Comparison of ENCODE assay signal across 14 cellular contexts in genomic region chr17:38448208-38448776, GRCh38. TPM values are rescaled to one million over a fixed set of nuclear protein-coding genes. Genes with fewer than 3 reads are reported as not detected.
DNase-seq lines count a peak whose midpoint lies in the region; ATAC-seq, FAIRE-seq and TF ChIP-seq lines count a peak whose summit lies in the region.
"Had no signal": no experiment of that assay in that cellular context is flagged by ENCODE, and none has a peak within 500 bp of the region (broad histone marks: within the 10 kb centered on the region; RNA-seq: fewer than 3 reads in every experiment).

No MANE protein-coding gene starts in this region.

- no peak overlapping the region for H3K27ac ChIP-seq in HepG2 (ENCODE audit: extremely low read length, insufficient read depth, low read length)
- no peak overlapping the region for H3K27ac ChIP-seq in right lobe of liver
- peak overlapping the region in 1 of 2 donors; percentile 18 for H3K27ac ChIP-seq in ascending aorta
- no peak overlapping the region for H3K27ac ChIP-seq in CD8-positive, alpha-beta memory T cell (ENCODE audit: low read depth, low read length)

- ATAC-seq in HepG2 (no peak), right lobe of liver (no peak)
- ATAC-seq: natural killer cell had no signal

- H3K4me1 ChIP-seq in HepG2 (ENCODE audit: insufficient read depth, low read length) (peaks cover 33% of the 10 kb centered on the region), right lobe of liver (no peaks in the 10 kb centered on the region), ascending aorta (peaks cover 17 to 44% of the 10 kb centered on the region in 2 donors)
- H3K4me1 ChIP-seq in CD8-positive, alpha-beta memory T cell (ENCODE audit: insufficient read depth, low read length), result peaks cover 4% of the 10 kb centered on the region

- H3K4me3 Mint-ChIP-seq in nephron, result no peak overlapping the region
- no peak overlapping the region for H3K4me3 Mint-ChIP-seq in CD8-positive, alpha-beta memory T cell
- H3K4me3 Mint-ChIP-seq: activated naive CD4-positive, alpha-beta T cell treated with anti-CD3 and anti-CD28 coated beads, Interleukin-2, amount 50 U/mL, for 24 hours; immature natural killer cell; natural killer cell had no signal

- no peaks in the 10 kb centered on the region for H3K36me3 Mint-ChIP-seq in nephron (ENCODE audit: low read depth)
- H3K36me3 Mint-ChIP-seq in CD8-positive, alpha-beta memory T cell, result no peaks in the 10 kb centered on the region
- H3K36me3 Mint-ChIP-seq: activated naive CD4-positive, alpha-beta T cell treated with anti-CD3 and anti-CD28 coated beads, Interleukin-2, amount 50 U/mL, for 24 hours; immature natural killer cell; natural killer cell had no signal

- WGBS in HepG2 (ENCODE audit: low lambda C conversion rate), result 32% methylated on average over 9 of the region's 9 CpGs
- WGBS in right lobe of liver (ENCODE audit: insufficient coverage, low coverage, low lambda C conversion rate, missing lambda C conversion rate), result 56% methylated on average over 8 of the region's 9 CpGs

- no peak for TF ChIP-seq CTCF in HepG2 (CRISPR knock-in tag; IDR thresholded peaks at IDR 0.05)
- no peak for TF ChIP-seq CTCF in right lobe of liver (IDR thresholded peaks at IDR 0.05)
- TF ChIP-seq CTCF in nephron (IDR thresholded peaks at IDR 0.05; ENCODE audit: unreplicated experiment in 3 of 3), result no peak
- no peak for TF ChIP-seq CTCF in ascending aorta (IDR thresholded peaks at IDR 0.05)

- in situ Hi-C loops in HepG2 (cut with HindIII; ENCODE audit: extremely low pct_ligation_motif_present, low pct_unique_long_range_greater_than_20kb), result no loop called here

- TF ChIP-seq POLR2A in HepG2 (IDR thresholded peaks at IDR 0.05; ENCODE audit: insufficient read depth in 1 of 2, low read depth in 2 of 2, low read length in 2 of 2) (no peak), right lobe of liver (IDR thresholded peaks at IDR 0.05) (no peak)

- H3K9me3 Mint-ChIP-seq in nephron, result no peaks in the 10 kb centered on the region
- no peaks in the 10 kb centered on the region for H3K9me3 Mint-ChIP-seq in CD8-positive, alpha-beta memory T cell
- H3K9me3 Mint-ChIP-seq: activated naive CD4-positive, alpha-beta T cell treated with anti-CD3 and anti-CD28 coated beads, Interleukin-2, amount 50 U/mL, for 24 hours; immature natural killer cell; natural killer cell had no signal

- H3K36me3 ChIP-seq in HepG2 (replicated peaks in 1 of 2; ENCODE audit: control insufficient read depth in 1 of 2, insufficient read depth in 2 of 2, low read length in 2 of 2) (no peaks in the 10 kb centered on the region), right lobe of liver (no peaks in the 10 kb centered on the region), ascending aorta (no peaks in the 10 kb centered on the region)
- no peaks in the 10 kb centered on the region for H3K36me3 ChIP-seq in CD8-positive, alpha-beta memory T cell (ENCODE audit: insufficient read depth, low read length)
- H3K36me3 ChIP-seq: transverse colon had no signal

- BruUV-seq in HepG2 (replicated peaks; lab: Mats Ljungman, UMichigan), result no TSS peak

- H4K20me1 ChIP-seq in HepG2 (ENCODE audit: insufficient read depth, low read length), result no peaks in the 10 kb centered on the region; the same call in 1 of the 2 replicates

- FAIRE-seq in HepG2 (lab: Jason Lieb, UNC), result no peak
- FAIRE-seq: G401.6 had no signal

- TF ChIP-seq EP300 in HepG2 (IDR thresholded peaks at IDR 0.05; ENCODE audit: low read depth in 2 of 2, low read length in 2 of 2) (no peak), HepG2 (CRISPR knock-in tag; IDR thresholded peaks at IDR 0.05; ENCODE audit: borderline replicate concordance) (no peak)

- peaks cover 53% of the 10 kb centered on the region for H3K4me1 Mint-ChIP-seq in nephron
- peaks cover 10 to 15% (median 11%) of the 10 kb centered on the region in 3 donors for H3K4me1 Mint-ChIP-seq in CD8-positive, alpha-beta memory T cell

- H2AFZ ChIP-seq in HepG2 (ENCODE audit: low read length), result no peak overlapping the region

- no peak for TF ChIP-seq RAD21 in HepG2 (CRISPR knock-in tag; IDR thresholded peaks at IDR 0.05)

- H3K27ac Mint-ChIP-seq in nephron, result peak overlapping the region in 2 of 3 experiments; percentile 51 to 76
- no peak overlapping the region for H3K27ac Mint-ChIP-seq in CD8-positive, alpha-beta memory T cell
- H3K27ac Mint-ChIP-seq: activated naive CD4-positive, alpha-beta T cell treated with anti-CD3 and anti-CD28 coated beads, Interleukin-2, amount 50 U/mL, for 24 hours; immature natural killer cell; natural killer cell had no signal

- no peak overlapping the region for H3K4me3 ChIP-seq in HepG2 (replicated peaks in 1 of 3; ENCODE audit: insufficient read depth in 1 of 3, low read depth in 2 of 3, low read length in 3 of 3)
- no peak overlapping the region for H3K4me3 ChIP-seq in right lobe of liver
- no peak overlapping the region for H3K4me3 ChIP-seq in ascending aorta
- H3K4me3 ChIP-seq in CD8-positive, alpha-beta memory T cell (ENCODE audit: low read length), result no peak overlapping the region
- H3K4me3 ChIP-seq: transverse colon had no signal

- H3K9ac ChIP-seq in HepG2 (ENCODE audit: insufficient read depth, low read depth, low read length), result no peak overlapping the region

- CTCF ChIA-PET in HepG2 (lab: Yijun Ruan, JAX; ENCODE audit: low intra/inter-chr PET ratio, low total read pairs), result no interaction called here
- CTCF ChIA-PET in CD8-positive, alpha-beta memory T cell (lab: Charles Lee), result no interaction called here

- no peak overlapping the region for H3K4me2 ChIP-seq in HepG2 (ENCODE audit: low read depth, low read length)

- intact Hi-C loops in HepG2 (cut with micrococcal nuclease; ENCODE audit: unreplicated experiment), result no loop called here
- intact Hi-C loops in right lobe of liver (cut with DNase I), result no loop called here
- intact Hi-C loops in ascending aorta (cut with DNase I), result no loop called here

- H3K79me2 ChIP-seq in HepG2 (ENCODE audit: insufficient read depth, low read length), result no peaks in the 10 kb centered on the region

- H3K9me3 ChIP-seq in HepG2 (ENCODE audit: low read length), result no peaks in the 10 kb centered on the region
- no peaks in the 10 kb centered on the region for H3K9me3 ChIP-seq in right lobe of liver
- no peaks in the 10 kb centered on the region for H3K9me3 ChIP-seq in ascending aorta
- no peaks in the 10 kb centered on the region for H3K9me3 ChIP-seq in CD8-positive, alpha-beta memory T cell (ENCODE audit: low read length)
- H3K9me3 ChIP-seq: transverse colon had no signal

- POLR2A ChIA-PET in HepG2 (lab: Yijun Ruan, JAX), result no interaction called here
- POLR2A ChIA-PET in CD8-positive, alpha-beta memory T cell (lab: Charles Lee), result no interaction called here

- H3K27me3 ChIP-seq in HepG2 (ENCODE audit: control insufficient read depth in 1 of 2, insufficient read depth in 2 of 2, low read length in 2 of 2) (peaks cover 7 to 63% of the 10 kb centered on the region in 2 experiments; a peak in 4 of 5 replicates), right lobe of liver (no peaks in the 10 kb centered on the region), ascending aorta (no peaks in the 10 kb centered on the region)
- H3K27me3 ChIP-seq in CD8-positive, alpha-beta memory T cell (ENCODE audit: insufficient read depth, low read length, poor library complexity, severe bottlenecking), result no peaks in the 10 kb centered on the region

- H3K27me3 Mint-ChIP-seq in nephron (ENCODE audit: low read depth), result peaks cover 11% of the 10 kb centered on the region
- peaks cover 23 to 37% of the 10 kb centered on the region in 2 donors for H3K27me3 Mint-ChIP-seq in CD8-positive, alpha-beta memory T cell

- DNase-seq in HepG2 (ENCODE audit: low spot score) (no peak), right lobe of liver (no peak), dermis blood vessel endothelial cell (peak; percentile 33), ascending aorta (ENCODE audit: low spot score in 2 of 2) (no peak), D341Med (ENCODE audit: low spot score) (no peak), hepatic stellate cell (ENCODE audit: low spot score) (no peak)
- no peak for DNase-seq in CD8-positive, alpha-beta memory T cell
- DNase-seq: immature natural killer cell, natural killer cell, NCI-H1105 treated with DMSO at 0.1 percent for 48 hours, transverse colon had no signal

TF ChIP-seq in HepG2, 621 proteins besides CTCF, POLR2A, EP300 and RAD21:
- TF ChIP-seq ZKSCAN1 (IDR thresholded peaks at IDR 0.05; ENCODE audit: low read length) (peak; percentile 44; the same call in 1 of the 2 replicates), TMF1 (CRISPR knock-in tag; IDR thresholded peaks at IDR 0.05; ENCODE audit: low read depth) (no peak)

RNA-seq across cellular contexts. Expression of gene ARHGAP23, which starts 20.0 kb away (rescaled TPM):
- total RNA-seq in HepG2 (2016; rRNA removed; fragmentation: Illumina TruSeq; extraction: Trizol), result not detected in 2 replicates
- not detected in 2 replicates for total RNA-seq in HepG2 (2016; cell fraction: cytosol; rRNA removed; fragmentation: Illumina TruSeq; extraction: Trizol; ENCODE audit: low read depth)
- 0.22 TPM in 1 of 2 replicates, not detected in the other for total RNA-seq in HepG2 (2016; cell fraction: insoluble cytoplasmic fraction; rRNA removed; fragmentation: Illumina TruSeq; extraction: Trizol)
- total RNA-seq in HepG2 (2016; cell fraction: membrane; rRNA removed; fragmentation: Illumina TruSeq; extraction: Trizol), result not detected in 2 replicates
- 0.96 TPM in 1 of 2 replicates, not detected in the other for total RNA-seq in HepG2 (2016; cell fraction: nucleus; rRNA removed; fragmentation: Illumina TruSeq; extraction: Trizol)
- 0.03 TPM in 2 replicates for polyA plus RNA-seq in HepG2 (2011; rRNA removed)
- 0.03 and 0.14 TPM in 2 replicates for polyA plus RNA-seq in HepG2 (2011; cell fraction: cytosol; rRNA removed)
- 0.28 and 0.32 TPM in 2 replicates for polyA plus RNA-seq in HepG2 (2011; cell fraction: nucleus; rRNA removed)
- 0.08 and 0.20 TPM in 2 replicates for polyA plus RNA-seq in HepG2 (2012)
- polyA plus RNA-seq in HepG2 (2016; cell fraction: cytosol; fragmentation: Illumina TruSeq; extraction: Trizol; ENCODE audit: low read depth), result 0.18 TPM in 1 of 2 replicates, not detected in the other
- 0.04 TPM in 1 of 2 replicates, not detected in the other for polyA plus RNA-seq in HepG2 (2016; cell fraction: insoluble cytoplasmic fraction; fragmentation: Illumina TruSeq; extraction: Trizol; ENCODE audit: low read depth)
- polyA plus RNA-seq in HepG2 (2016; cell fraction: membrane; fragmentation: Illumina TruSeq; extraction: Trizol; ENCODE audit: low read depth), result not detected in 2 replicates
- 0.15 and 0.55 TPM in 2 replicates for polyA plus RNA-seq in HepG2 (2016; cell fraction: nucleus; fragmentation: Illumina TruSeq; extraction: Trizol; ENCODE audit: insufficient read depth, low read depth)
- 41.8 TPM in 1 of 2 replicates, not detected in the other for polyA minus RNA-seq in HepG2 (2011; rRNA and poly(A)+ RNA removed; ENCODE audit: low replicate concordance)
- polyA minus RNA-seq in HepG2 (2011; cell fraction: cytosol; rRNA and poly(A)+ RNA removed), result 0.20 TPM in 1 of 2 replicates, not detected in the other
- 0.39 TPM in 1 of 2 replicates, not detected in the other for polyA minus RNA-seq in HepG2 (2011; cell fraction: nucleus; rRNA and poly(A)+ RNA removed)
- 1 to 10 TPM; 1.4 to 9.5 (median 3.8) TPM for total RNA-seq in right lobe of liver
- 34.9 and 104 TPM in 2 replicates for total RNA-seq in dermis blood vessel endothelial cell
- 89.0 TPM for total RNA-seq in ascending aorta
- 1 to 10 TPM in 1 of 2 experiments, under 1 TPM in 1; 0.48 to 1.0 TPM for total RNA-seq in CD8-positive, alpha-beta memory T cell
- not detected for polyA plus RNA-seq in CD8-positive, alpha-beta memory T cell
- polyA plus RNA-seq: immature natural killer cell had no signal

Comparison
In these comparisons a context has a peak if more than half of its experiments do, and no peak if none do; other contexts are left out.
1. H3K27ac Mint-ChIP-seq: peak in nephron (2 of 3); none in CD8-positive, alpha-beta memory T cell (0 of 8).